ENCODE assay signal across 12 cellular contexts in genomic region chr5:175288048-175288621, GRCh38.
DNase-seq lines count a peak whose midpoint lies in the region; ATAC-seq and TF ChIP-seq lines count a peak whose summit lies in the region.
"Had no signal": no experiment of that assay in that cellular context is flagged by ENCODE, and none has a peak within 500 bp of the region (broad histone marks: within the 10 kb centered on the region; RNA-seq: fewer than 3 reads in every experiment).

No MANE protein-coding gene starts in this region.

- no peak for ATAC-seq in GM21447 (IDR thresholded peaks at IDR 0.05; ENCODE audit: unreplicated experiment)

- H3K4me1 ChIP-seq in spleen = no peaks in the 10 kb centered on the region
- H3K4me1 ChIP-seq: testis had no signal

- TF ChIP-seq CTCF in coronary artery (IDR thresholded peaks at IDR 0.05) = no peak
- no peak for TF ChIP-seq CTCF in spleen (IDR thresholded peaks at IDR 0.05 in 8 of 11, conservative IDR thresholded peaks at IDR 0.05 in 3 of 11)

- peak overlapping the region; percentile 3 for H3K4me3 ChIP-seq in coronary artery
- no peak overlapping the region for H3K4me3 ChIP-seq in spleen
- H3K4me3 ChIP-seq: testis had no signal

- intact Hi-C loops in spleen (cut with DNase I; ENCODE audit: low total_unique reads) = no loop called here

- H3K27ac ChIP-seq in coronary artery = peak overlapping the region in 1 of 2 donors; percentile 50
- no peak overlapping the region for H3K27ac ChIP-seq in spleen
- H3K27ac ChIP-seq: testis had no signal

- no peaks in the 10 kb centered on the region for H3K9me3 ChIP-seq in spleen
- H3K9me3 ChIP-seq: testis had no signal

- 76 to 84% (median 80%) methylated on average over 9 of the region's 9 CpGs for WGBS in spleen, 5 donors

- DNase-seq in GM04503 (ENCODE audit: low read depth) (peak; percentile 39), NCI-H524 (lab: John Stamatoyannopoulos, UW) (peak; percentile 83 to 93), coronary artery (ENCODE audit: low spot score) (no peak), pons (ENCODE audit: low spot score) (peak; percentile 31), NOMO-1 (lab: John Stamatoyannopoulos, UW; ENCODE audit: unreplicated experiment in 2 of 2) (no peak), spleen (no peak)
- DNase-seq in activated effector memory CD4-positive, alpha-beta T cell treated with Interleukin-2 at 50 U/mL for 16 hours = no peak
- DNase-seq: NCI-H526; stimulated activated CD4-positive, alpha-beta T cell treated with anti-CD3 and anti-CD28 coated beads, Interleukin-2, amount 100 ng/mL, for 48 hours; T1000; testis had no signal

- H3K27me3 ChIP-seq in spleen (replicated peaks in 1 of 7) = peaks cover 0 to 7% (median 0%) of the 10 kb centered on the region in 7 donors
- H3K27me3 ChIP-seq: testis had no signal

- TF ChIP-seq POLR2A in spleen (IDR thresholded peaks at IDR 0.05) = no peak

- no peaks in the 10 kb centered on the region for H3K36me3 ChIP-seq in spleen

Comparison
In these comparisons a context has a peak if more than half of its experiments do, and no peak if none do; other contexts are left out.
1. DNase-seq: peak in GM04503 (single experiment), NCI-H524 (2 of 2) and pons (single experiment); none in coronary artery (single experiment), NOMO-1 (0 of 2), activated effector memory CD4-positive, alpha-beta T cell treated with Interleukin-2 at 50 U/mL for 16 hours (single experiment) and spleen (single experiment).